Comparison of ENCODE assay signal across 11 cellular contexts in the genomic region with DNA sequence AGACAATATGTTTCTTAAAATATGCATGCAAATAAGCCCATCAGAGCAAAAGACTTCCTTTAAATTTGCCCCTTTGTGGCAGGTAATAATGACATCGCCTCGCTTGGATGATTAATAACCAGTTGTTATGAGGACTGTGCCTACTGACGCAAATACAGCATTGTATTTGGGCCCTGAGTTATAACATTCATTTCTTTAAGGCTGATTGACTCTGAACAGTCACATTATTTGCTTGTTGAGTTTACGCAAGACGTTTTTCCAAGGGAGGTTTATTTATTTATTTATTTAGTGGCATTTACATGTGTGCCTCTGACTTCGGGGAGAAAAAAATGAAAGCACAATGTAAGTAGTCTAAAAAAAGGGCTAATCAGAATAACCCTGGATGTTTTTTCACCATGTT.
DNase-seq lines count a peak whose midpoint lies in the region; ATAC-seq and TF ChIP-seq lines count a peak whose summit lies in the region.
"Had no signal": no experiment of that assay in that cellular context is flagged by ENCODE, and none has a peak within 500 bp of the region (broad histone marks: within the 10 kb centered on the region; RNA-seq: fewer than 3 reads in every experiment).

No MANE protein-coding gene starts in this region.

- no peak overlapping the region for H3K27ac Mint-ChIP-seq in activated CD4-positive, alpha-beta memory T cell treated with anti-CD3 and anti-CD28 coated beads, Interleukin-2, amount 10 ng/mL, durations not matched to agents 7 days and 5 days
- H3K27ac Mint-ChIP-seq: activated CD8-positive, alpha-beta T cell treated with anti-CD3 and anti-CD28 coated beads, Interleukin-2, amount 10 ng/mL, durations not matched to agents 7 days and 5 days had no signal

- no peaks in the 10 kb centered on the region for H3K27me3 Mint-ChIP-seq in activated CD4-positive, alpha-beta memory T cell treated with anti-CD3 and anti-CD28 coated beads, Interleukin-2, amount 10 ng/mL, durations not matched to agents 7 days and 5 days

- CTCF ChIA-PET in activated CD4-positive, alpha-beta memory T cell treated with anti-CD3 and anti-CD28 coated beads, Interleukin-2, amount 10 ng/mL, durations not matched to agents 7 days and 5 days (lab: Charles Lee) = no interaction called here

- intact Hi-C loops in tibial artery (cut with DNase I; ENCODE audit: low total_unique reads) = no loop called here

- peak; percentile 28 for DNase-seq in NCI-H2196 (lab: John Stamatoyannopoulos, UW; ENCODE audit: unreplicated experiment)
- no peak for DNase-seq in NCI-H2196 treated with DMSO at 0.1 percent for 48 hours (lab: John Stamatoyannopoulos, UW; ENCODE audit: unreplicated experiment)
- DNase-seq in RWPE2 (ENCODE audit: low spot score) = no peak
- DNase-seq in germinal center (ENCODE audit: low spot score) = peak; percentile 6
- DNase-seq in tibial artery = no peak
- DNase-seq in activated gamma-delta T cell (lab: John Stamatoyannopoulos, UW) = no peak
- no peak for DNase-seq in activated CD4-positive, alpha-beta memory T cell treated with anti-CD3 and anti-CD28 coated beads, Interleukin-2, amount 10 ng/mL, durations not matched to agents 7 days and 5 days
- DNase-seq: activated CD8-positive, alpha-beta T cell treated with anti-CD3 and anti-CD28 coated beads, Interleukin-2, amount 10 ng/mL, durations not matched to agents 7 days and 5 days; testis had no signal

- no peak for TF ChIP-seq CTCF in RWPE2 (IDR thresholded peaks at IDR 0.05; ENCODE audit: poor library complexity, severe bottlenecking)
- no peak for TF ChIP-seq CTCF in tibial artery (IDR thresholded peaks at IDR 0.05)

- no peak overlapping the region for H3K4me3 Mint-ChIP-seq in activated CD4-positive, alpha-beta memory T cell treated with anti-CD3 and anti-CD28 coated beads, Interleukin-2, amount 10 ng/mL, durations not matched to agents 7 days and 5 days

- H3K36me3 ChIP-seq in RWPE2 (ENCODE audit: low read depth) (no peaks in the 10 kb centered on the region), tibial artery (no peaks in the 10 kb centered on the region)

- H3K4me1 ChIP-seq in RWPE2 (ENCODE audit: insufficient read depth, poor library complexity, severe bottlenecking) = peaks cover 30% of the 10 kb centered on the region
- H3K4me1 ChIP-seq in tibial artery = peaks cover 0 to 47% (median 9%) of the 10 kb centered on the region in 4 donors
- H3K4me1 ChIP-seq: testis had no signal

- H3K27ac ChIP-seq in RWPE2 (ENCODE audit: poor library complexity, severe bottlenecking) (peak overlapping the region; percentile 66), tibial artery (peak overlapping the region; percentile 61 to 64)
- H3K27ac ChIP-seq: testis had no signal

- no peaks in the 10 kb centered on the region for H3K36me3 Mint-ChIP-seq in activated CD4-positive, alpha-beta memory T cell treated with anti-CD3 and anti-CD28 coated beads, Interleukin-2, amount 10 ng/mL, durations not matched to agents 7 days and 5 days (ENCODE audit: low read depth)

- H3K27me3 ChIP-seq in RWPE2 (ENCODE audit: insufficient read depth, poor library complexity, severe bottlenecking) (no peaks in the 10 kb centered on the region), tibial artery (no peaks in the 10 kb centered on the region)
- H3K27me3 ChIP-seq: testis had no signal

- POLR2A ChIA-PET in activated CD4-positive, alpha-beta memory T cell treated with anti-CD3 and anti-CD28 coated beads, Interleukin-2, amount 10 ng/mL, durations not matched to agents 7 days and 5 days (lab: Charles Lee) = no interaction called here

- no peaks in the 10 kb centered on the region for H3K9me3 ChIP-seq in RWPE2 (ENCODE audit: severe bottlenecking)
- no peaks in the 10 kb centered on the region for H3K9me3 ChIP-seq in tibial artery
- H3K9me3 ChIP-seq: testis had no signal

- peaks cover 2% of the 10 kb centered on the region for H3K9me3 Mint-ChIP-seq in activated CD4-positive, alpha-beta memory T cell treated with anti-CD3 and anti-CD28 coated beads, Interleukin-2, amount 10 ng/mL, durations not matched to agents 7 days and 5 days

- H3K4me1 Mint-ChIP-seq in activated CD4-positive, alpha-beta memory T cell treated with anti-CD3 and anti-CD28 coated beads, Interleukin-2, amount 10 ng/mL, durations not matched to agents 7 days and 5 days = no peaks in the 10 kb centered on the region

- peak; percentile 78 for ATAC-seq in RWPE2 (ENCODE audit: low read depth)
- no peak for ATAC-seq in GM18907 (IDR thresholded peaks at IDR 0.05; ENCODE audit: unreplicated experiment)
- ATAC-seq: activated CD8-positive, alpha-beta T cell treated with anti-CD3 and anti-CD28 coated beads, Interleukin-2, amount 10 ng/mL, durations not matched to agents 7 days and 5 days had no signal

- H3K4me3 ChIP-seq in RWPE2 (ENCODE audit: severe bottlenecking) (peak overlapping the region; percentile 21), tibial artery (peak overlapping the region; percentile 38 to 44)
- H3K4me3 ChIP-seq: smooth muscle cell, testis had no signal

Comparison
In these comparisons a context has a peak if more than half of its experiments do, and no peak if none do; other contexts are left out.
1. DNase-seq: peak in NCI-H2196 (single experiment) and germinal center (single experiment); none in NCI-H2196 treated with DMSO at 0.1 percent for 48 hours (single experiment), RWPE2 (single experiment), tibial artery (0 of 2), activated gamma-delta T cell (single experiment) and activated CD4-positive, alpha-beta memory T cell treated with anti-CD3 and anti-CD28 coated beads, Interleukin-2, amount 10 ng/mL, durations not matched to agents 7 days and 5 days (single experiment).